ENCODE assay signal across 1 cellular context in the genomic region with DNA sequence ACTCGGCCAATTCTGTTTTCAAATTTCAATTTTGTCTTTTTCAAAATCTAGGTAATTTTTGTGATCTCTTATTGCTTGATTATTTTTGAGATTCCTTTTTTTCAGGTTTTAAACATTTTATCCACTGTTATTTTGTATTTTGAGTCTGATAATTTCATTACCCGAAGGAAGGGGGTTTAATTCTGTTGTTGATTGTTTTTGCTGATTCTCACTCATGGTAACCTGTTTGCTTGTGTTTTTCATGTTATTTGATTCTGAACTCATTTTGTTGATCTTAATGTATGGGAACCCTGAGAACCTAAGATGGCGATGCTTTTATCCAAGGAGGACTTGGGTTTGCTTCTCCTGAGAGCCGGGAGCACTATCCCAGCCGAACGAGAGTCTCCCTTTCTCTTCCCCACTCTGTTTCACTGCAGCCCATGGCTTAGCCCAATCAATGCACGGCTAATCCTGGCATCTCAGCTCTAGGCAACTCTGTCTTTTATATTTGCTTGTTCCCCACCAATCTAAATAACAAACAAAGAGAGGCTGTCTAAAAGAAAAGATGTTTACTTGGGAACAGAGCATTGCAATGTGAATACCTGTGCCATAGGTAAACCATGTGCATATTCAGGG.
TF ChIP-seq lines count a peak whose summit lies in the region.

No MANE protein-coding gene starts in this region.

TF ChIP-seq in GM23338, 12 proteins besides CTCF, POLR2A, EP300 and RAD21 (continued from another document):
- TF ChIP-seq, protein P1, sequence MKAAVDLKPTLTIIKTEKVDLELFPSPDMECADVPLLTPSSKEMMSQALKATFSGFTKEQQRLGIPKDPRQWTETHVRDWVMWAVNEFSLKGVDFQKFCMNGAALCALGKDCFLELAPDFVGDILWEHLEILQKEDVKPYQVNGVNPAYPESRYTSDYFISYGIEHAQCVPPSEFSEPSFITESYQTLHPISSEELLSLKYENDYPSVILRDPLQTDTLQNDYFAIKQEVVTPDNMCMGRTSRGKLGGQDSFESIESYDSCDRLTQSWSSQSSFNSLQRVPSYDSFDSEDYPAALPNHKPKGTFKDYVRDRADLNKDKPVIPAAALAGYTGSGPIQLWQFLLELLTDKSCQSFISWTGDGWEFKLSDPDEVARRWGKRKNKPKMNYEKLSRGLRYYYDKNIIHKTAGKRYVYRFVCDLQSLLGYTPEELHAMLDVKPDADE (IDR thresholded peaks at IDR 0.05): no peak
